In the genomic region with DNA sequence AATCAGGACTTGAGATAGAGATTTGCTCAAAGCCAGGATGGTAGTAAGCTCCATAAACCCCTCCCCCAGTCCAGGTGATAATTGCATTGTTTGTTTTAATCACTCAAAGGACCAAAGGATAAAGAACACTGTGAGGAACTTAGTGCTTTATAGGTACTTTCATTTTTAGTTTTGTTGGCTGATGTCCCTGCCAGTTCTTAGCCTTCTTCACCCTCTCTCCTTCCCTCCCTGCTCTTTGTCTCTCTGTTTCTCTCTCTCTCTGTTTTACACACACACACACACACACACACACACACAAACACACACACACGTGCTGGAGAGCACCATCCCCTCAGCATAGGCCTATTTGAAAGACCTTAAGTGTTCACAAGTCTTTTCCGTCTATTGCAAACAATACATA, we compare ENCODE assay signal across 1 cellular context.
TF ChIP-seq lines count a peak whose summit lies in the region.

No MANE protein-coding gene starts in this region.

TF ChIP-seq in IMR-90, 13 proteins besides CTCF, POLR2A, EP300 and RAD21:
- TF ChIP-seq NFE2L2 (IDR thresholded peaks at IDR 0.05; ENCODE audit: low read depth, low read length): no peak
- TF ChIP-seq BHLHE40 (IDR thresholded peaks at IDR 0.05; ENCODE audit: low read depth, low read length): no peak
- TF ChIP-seq SMC3 (IDR thresholded peaks at IDR 0.05; ENCODE audit: low read depth, low read length): no peak
- TF ChIP-seq, protein P1, sequence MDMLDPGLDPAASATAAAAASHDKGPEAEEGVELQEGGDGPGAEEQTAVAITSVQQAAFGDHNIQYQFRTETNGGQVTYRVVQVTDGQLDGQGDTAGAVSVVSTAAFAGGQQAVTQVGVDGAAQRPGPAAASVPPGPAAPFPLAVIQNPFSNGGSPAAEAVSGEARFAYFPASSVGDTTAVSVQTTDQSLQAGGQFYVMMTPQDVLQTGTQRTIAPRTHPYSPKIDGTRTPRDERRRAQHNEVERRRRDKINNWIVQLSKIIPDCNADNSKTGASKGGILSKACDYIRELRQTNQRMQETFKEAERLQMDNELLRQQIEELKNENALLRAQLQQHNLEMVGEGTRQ (IDR thresholded peaks at IDR 0.05; ENCODE audit: low read depth, low read length): no peak
